In the genomic region with DNA sequence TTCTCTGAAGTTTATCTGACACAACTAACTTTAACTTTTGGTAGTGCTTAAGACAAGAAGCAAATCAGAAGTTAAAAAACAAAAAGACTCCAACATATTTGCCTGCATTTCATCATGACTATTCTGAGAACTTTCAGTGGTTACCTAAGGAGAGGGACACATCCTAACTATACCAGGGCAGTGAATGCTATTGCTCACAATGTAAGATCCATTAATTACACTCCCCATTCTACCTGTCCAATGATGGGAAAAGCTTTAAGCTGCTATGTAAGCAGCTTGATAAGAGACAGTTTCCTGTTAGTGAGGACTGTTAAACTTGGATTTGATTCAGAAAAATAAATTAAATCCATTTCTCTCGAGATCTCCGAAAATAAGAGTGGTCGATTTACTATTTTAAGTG, we compare ENCODE assay signal across 15 cellular contexts. TPM values are rescaled to one million over a fixed set of nuclear protein-coding genes. Genes with fewer than 3 reads are reported as not detected.
DNase-seq lines count a peak whose midpoint lies in the region; ATAC-seq and TF ChIP-seq lines count a peak whose summit lies in the region.
"Had no signal": no experiment of that assay in that cellular context is flagged by ENCODE, and none has a peak within 500 bp of the region (broad histone marks: within the 10 kb centered on the region; RNA-seq: fewer than 3 reads in every experiment).

No MANE protein-coding gene starts in this region.

- no peaks in the 10 kb centered on the region for H3K9me2 ChIP-seq in OCI-LY7 (ENCODE audit: insufficient read depth, low read length)

- H2AFZ ChIP-seq in OCI-LY7 (ENCODE audit: low read length): peak overlapping the region; percentile 78
- no peak overlapping the region for H2AFZ ChIP-seq in mammary epithelial cell (ENCODE audit: low read depth, low read length)
- H2AFZ ChIP-seq: GM23248 had no signal

- peak overlapping the region; percentile 54 for H3K4me3 ChIP-seq in OCI-LY7 (ENCODE audit: low read depth, low read length, poor library complexity, severe bottlenecking)
- no peak overlapping the region for H3K4me3 ChIP-seq in mammary epithelial cell (replicated peaks in 1 of 3; ENCODE audit: insufficient read depth in 1 of 3, low read depth in 2 of 3, low read length in 3 of 3)
- H3K4me3 ChIP-seq: GM23248, ovary had no signal

- CTCF ChIA-PET in OCI-LY7 (lab: Charles Lee; ENCODE audit: unreplicated experiment) (interaction anchor here (0.7 kb wide), 1 partner anchor 32 kb away, joined by 3 read pairs; no protein-coding TSS in a partner anchor), mammary epithelial cell (lab: Charles Lee; ENCODE audit: low non-redundant PET) (no interaction called here)

- 77% methylated on average over 3 of the region's 3 CpGs for WGBS in mammary epithelial cell (ENCODE audit: low coverage, missing lambda C conversion rate)

- POLR2A ChIA-PET in OCI-LY7 (lab: Charles Lee): interaction anchor here (0.7 to 4.0 kb wide), 9 partner anchors 11 to 69 kb away, joined by 3 to 60 read pairs (median 5); a partner anchor contains a TSS

- H3K27ac ChIP-seq in OCI-LY7 (ENCODE audit: low read depth, low read length, poor library complexity, severe bottlenecking) (peak overlapping the region; percentile 89), mammary epithelial cell (ENCODE audit: insufficient read depth, low read depth, low read length) (no peak overlapping the region)
- H3K27ac ChIP-seq: GM23248, ovary had no signal

- DNase-seq in OCI-LY7 (ENCODE audit: low spot score) (peak; percentile 16), NCI-H1048 (lab: John Stamatoyannopoulos, UW) (no peak), mammary epithelial cell (no peak), NCI-H748 treated with DMSO at 0.1 percent for 48 hours (lab: John Stamatoyannopoulos, UW) (no peak)
- DNase-seq: activated CD4-positive, alpha-beta T cell treated with anti-CD3 and anti-CD28 coated beads, Interleukin-2, amount 10 ng/mL, durations not matched to agents 7 days and 5 days; anterior cingulate cortex; CD4-positive, CD25-positive, alpha-beta regulatory T cell; GF-D8; GM23248; NCI-H2171 treated with DMSO at 0.1 percent for 48 hours; ovary had no signal

- intact Hi-C loops in OCI-LY7 (cut with micrococcal nuclease; ENCODE audit: unreplicated experiment): loop anchor here (1.0 to 2.0 kb wide), 2 partner anchors 20 to 38 kb away; a partner anchor contains a TSS
- intact Hi-C loops in mammary epithelial cell (cut with micrococcal nuclease): no loop called here

- no peaks in the 10 kb centered on the region for H4K20me1 ChIP-seq in OCI-LY7 (ENCODE audit: insufficient read depth, low read length)
- H4K20me1 ChIP-seq in mammary epithelial cell (ENCODE audit: insufficient read depth, low read length): no peaks in the 10 kb centered on the region

- peak overlapping the region; percentile 71 for H3K4me2 ChIP-seq in OCI-LY7 (ENCODE audit: low read length)
- no peak overlapping the region for H3K4me2 ChIP-seq in mammary epithelial cell (ENCODE audit: insufficient read depth, low read depth, low read length)

- TF ChIP-seq CTCF in OCI-LY7 (conservative IDR thresholded peaks at IDR 0.05; ENCODE audit: low read length) (no peak), mammary epithelial cell (conservative IDR thresholded peaks at IDR 0.05 in 1 of 2, IDR thresholded peaks at IDR 0.05 in 1 of 2; ENCODE audit: extremely low read depth in 1 of 2, insufficient read depth in 1 of 2, low read depth in 1 of 2, low read length in 2 of 2) (no peak)

- ATAC-seq in GM18909 (IDR thresholded peaks at IDR 0.05; ENCODE audit: poor library complexity, unreplicated experiment) (peak; percentile 42), GM21528 (IDR thresholded peaks at IDR 0.05; ENCODE audit: low FRiP score, unreplicated experiment) (peak; percentile 54), HG03097 (IDR thresholded peaks at IDR 0.05; ENCODE audit: low FRiP score, unreplicated experiment) (peak; percentile 54)
- ATAC-seq: Panc1 had no signal

- BruUV-seq in OCI-LY7 (replicated peaks; lab: Mats Ljungman, UMichigan) (no TSS peak), mammary epithelial cell (replicated peaks; lab: Mats Ljungman, UMichigan) (no TSS peak)

- H3K9me3 ChIP-seq in OCI-LY7 (ENCODE audit: low read length) (peaks cover 31% of the 10 kb centered on the region), mammary epithelial cell (replicated peaks; ENCODE audit: insufficient read depth, low read length) (no peaks in the 10 kb centered on the region)
- H3K9me3 ChIP-seq: ovary had no signal

- dilution Hi-C loops in mammary epithelial cell (cut with HindIII; ENCODE audit: low sequenced_read_pairs): no loop called here

- H3K36me3 ChIP-seq in OCI-LY7 (ENCODE audit: insufficient read depth, low read length) (peaks cover 22% of the 10 kb centered on the region), mammary epithelial cell (ENCODE audit: insufficient read depth, low read length) (no peaks in the 10 kb centered on the region)
- H3K36me3 ChIP-seq: ovary had no signal

- in situ Hi-C loops in mammary epithelial cell (cut with MboI; ENCODE audit: low sequenced_read_pairs in 2 of 2): no loop called here

- H3K4me1 ChIP-seq in OCI-LY7 (ENCODE audit: insufficient read depth, low read length, poor library complexity, severe bottlenecking) (peaks cover 59% of the 10 kb centered on the region), mammary epithelial cell (ENCODE audit: insufficient read depth, low read length) (no peaks in the 10 kb centered on the region)

- H3K79me2 ChIP-seq in OCI-LY7 (ENCODE audit: insufficient read depth, low read depth, low read length): no peaks in the 10 kb centered on the region
- H3K79me2 ChIP-seq in mammary epithelial cell (ENCODE audit: insufficient read depth, low read length): no peaks in the 10 kb centered on the region

- H3K9ac ChIP-seq in mammary epithelial cell (ENCODE audit: insufficient read depth, low read length): no peak overlapping the region
- H3K9ac ChIP-seq: GM23248 had no signal

- no peaks in the 10 kb centered on the region for H3K27me3 ChIP-seq in mammary epithelial cell (ENCODE audit: insufficient read depth, low read length)
- H3K27me3 ChIP-seq: ovary had no signal

RNA-seq across cellular contexts. Expression of a gene that starts 37.5 kb away (rescaled TPM):
- total RNA-seq in OCI-LY7 (2014; rRNA removed; shearing (Covaris generic)): 9.0 and 16.0 TPM in 2 replicates
- total RNA-seq in OCI-LY7 (2022) (12.9 TPM in 2 replicates), mammary epithelial cell (1 to 10 TPM; 1.4 to 5.0 TPM)
- 1.8 TPM for polyA plus RNA-seq in mammary epithelial cell
- not detected for polyA minus RNA-seq in mammary epithelial cell

RNA-seq across cellular contexts. Expression of a gene that starts 38.3 kb away (rescaled TPM):
- 76.3 and 106 TPM in 2 replicates for total RNA-seq in OCI-LY7 (2014; rRNA removed; shearing (Covaris generic))
- total RNA-seq in OCI-LY7 (2022) (77.9 and 84.4 TPM in 2 replicates), mammary epithelial cell (10 to 100 TPM; 70.8 to 76.1 TPM)
- 62.4 TPM for polyA plus RNA-seq in mammary epithelial cell
- polyA minus RNA-seq in mammary epithelial cell: 27.5 TPM
